In genomic region chr1:167454304-167454928, GRCh38 we compare ENCODE assay signal across 8 cellular contexts.
DNase-seq lines count a peak whose midpoint lies in the region; ATAC-seq and TF ChIP-seq lines count a peak whose summit lies in the region.

No MANE protein-coding gene starts in this region.

- H3K27ac ChIP-seq in coronary artery = peak overlapping the region; percentile 79 to 82

- H3K4me1 Mint-ChIP-seq in nephron progenitor cell = peaks cover 30% of the 10 kb centered on the region

- H3K9me3 Mint-ChIP-seq in nephron progenitor cell = no peaks in the 10 kb centered on the region

- ATAC-seq in GM19035 (IDR thresholded peaks at IDR 0.05; ENCODE audit: unreplicated experiment) (peak; percentile 25), esophagus mucosa (no peak), HG03045 (IDR thresholded peaks at IDR 0.05; ENCODE audit: unreplicated experiment) (no peak)

- H3K4me3 ChIP-seq in coronary artery = peak overlapping the region; percentile 76

- TF ChIP-seq CTCF in coronary artery (IDR thresholded peaks at IDR 0.05) (no peak), nephron progenitor cell (IDR thresholded peaks at IDR 0.05) (no peak)

- no peaks in the 10 kb centered on the region for H3K36me3 Mint-ChIP-seq in nephron progenitor cell (ENCODE audit: low read depth)

- peak; percentile 30 for DNase-seq in NCI-H2171 treated with DMSO at 0.1 percent for 48 hours (lab: John Stamatoyannopoulos, UW)
- DNase-seq in coronary artery (ENCODE audit: low spot score) = no peak
- no peak for DNase-seq in nephron progenitor cell
- no peak for DNase-seq in NOMO-1 treated with dmso at 0.1 percent for 144 hours (lab: John Stamatoyannopoulos, UW; ENCODE audit: unreplicated experiment)
- DNase-seq in stimulated activated CD4-positive, alpha-beta T cell treated with anti-CD3 and anti-CD28 coated beads, Interleukin-4, amount 100 ng/mL, for 24 hours = no peak

- H3K4me3 Mint-ChIP-seq in nephron progenitor cell = peak overlapping the region; percentile 81

- no peak overlapping the region for H3K27ac Mint-ChIP-seq in nephron progenitor cell

- peaks cover 11% of the 10 kb centered on the region for H3K27me3 Mint-ChIP-seq in nephron progenitor cell (ENCODE audit: low read depth, poor library complexity)
